ENCODE assay signal across 9 cellular contexts in genomic region chr19:3983542-3983914, GRCh38. TPM values are rescaled to one million over a fixed set of nuclear protein-coding genes. Genes with fewer than 3 reads are reported as not detected.
A peak's percentile ranks its signal among the peaks of the same experiment; 100 is the strongest.
DNase-seq lines count a peak whose midpoint lies in the region; ATAC-seq and TF ChIP-seq lines count a peak whose summit lies in the region.
"Had no signal": no experiment of that assay in that cellular context is flagged by ENCODE, and none has a peak within 500 bp of the region (broad histone marks: within the 10 kb centered on the region; RNA-seq: fewer than 3 reads in every experiment).

No MANE protein-coding gene starts in this region.

- TF ChIP-seq POLR2A in spleen (IDR thresholded peaks at IDR 0.05) = no peak

- H3K36me3 ChIP-seq in hepatocyte (replicated peaks; ENCODE audit: insufficient read depth, low read depth) = no peaks in the 10 kb centered on the region
- peaks cover 12 to 60% (median 58%) of the 10 kb centered on the region in 6 donors for H3K36me3 ChIP-seq in spleen

- H3K4me3 ChIP-seq in hepatocyte = peak overlapping the region; percentile 97
- H3K4me3 ChIP-seq in spleen = peak overlapping the region; percentile 70 to 90 (median 80)

- peak overlapping the region; percentile 100 for H3K27ac ChIP-seq in hepatocyte
- peak overlapping the region in 7 of 8 donors; percentile 92 to 98 (median 95) for H3K27ac ChIP-seq in spleen

- H3K27me3 ChIP-seq in hepatocyte = no peaks in the 10 kb centered on the region
- no peaks in the 10 kb centered on the region for H3K27me3 ChIP-seq in spleen (replicated peaks in 1 of 7)

- intact Hi-C loops in activated T-helper 1 cell treated with anti-CD3 and anti-CD28 coated beads, Interleukin-12 subunit alpha, Interleukin-12 subunit beta, Interleukin-2, Interleukin-4 antibody, amounts not matched to agents 30 ng/mL and 10 ng/mL and 1 ng/mL, durations not matched to agents 14 hours and 24 hours and 36 hours (cut with micrococcal nuclease) = loop anchor here (1.0 kb wide), 1 partner anchor 12 kb away; the partner anchor contains the start of gene DAPK3
- intact Hi-C loops in spleen (cut with DNase I; ENCODE audit: low total_unique reads) = no loop called here

- peak overlapping the region; percentile 96 for H3K4me2 ChIP-seq in hepatocyte

- peaks cover 46% of the 10 kb centered on the region for H3K36me3 Mint-ChIP-seq in HFFc6 (ENCODE audit: low read depth)
- peaks cover 42% of the 10 kb centered on the region for H3K36me3 Mint-ChIP-seq in activated T-helper 1 cell treated with anti-CD3 and anti-CD28 coated beads, Interleukin-12 subunit alpha, Interleukin-12 subunit beta, Interleukin-2, Interleukin-4 antibody, amounts not matched to agents 30 ng/mL and 10 ng/mL and 1 ng/mL, durations not matched to agents 14 hours and 24 hours and 36 hours (ENCODE audit: low read depth)

- H3K4me1 ChIP-seq in hepatocyte (ENCODE audit: insufficient read depth) (peaks cover 23% of the 10 kb centered on the region), spleen (peaks cover 42 to 92% (median 75%) of the 10 kb centered on the region in 6 donors)

- H3K9me3 Mint-ChIP-seq in HFFc6 = peaks cover 12% of the 10 kb centered on the region
- H3K9me3 Mint-ChIP-seq in activated T-helper 1 cell treated with anti-CD3 and anti-CD28 coated beads, Interleukin-12 subunit alpha, Interleukin-12 subunit beta, Interleukin-2, Interleukin-4 antibody, amounts not matched to agents 30 ng/mL and 10 ng/mL and 1 ng/mL, durations not matched to agents 14 hours and 24 hours and 36 hours = no peaks in the 10 kb centered on the region

- ATAC-seq in GM21723 (IDR thresholded peaks at IDR 0.05; ENCODE audit: unreplicated experiment) (no peak), GM19452 (IDR thresholded peaks at IDR 0.05; ENCODE audit: unreplicated experiment) (no peak)

- H3K9me2 ChIP-seq in hepatocyte (replicated peaks; ENCODE audit: insufficient read depth) = no peaks in the 10 kb centered on the region

- peak overlapping the region; percentile 98 for H3K27ac Mint-ChIP-seq in HFFc6
- peak overlapping the region; percentile 85 for H3K27ac Mint-ChIP-seq in activated T-helper 1 cell treated with anti-CD3 and anti-CD28 coated beads, Interleukin-12 subunit alpha, Interleukin-12 subunit beta, Interleukin-2, Interleukin-4 antibody, amounts not matched to agents 30 ng/mL and 10 ng/mL and 1 ng/mL, durations not matched to agents 14 hours and 24 hours and 36 hours

- DNase-seq in HFFc6 (no peak), hepatocyte (ENCODE audit: low spot score) (no peak), spleen (no peak), NCI-H748 treated with DMSO at 0.1 percent for 48 hours (lab: John Stamatoyannopoulos, UW) (no peak), NCI-H187 (lab: John Stamatoyannopoulos, UW) (no peak)
- no peak for DNase-seq in activated T-helper 1 cell treated with anti-CD3 and anti-CD28 coated beads, Interleukin-12 subunit alpha, Interleukin-12 subunit beta, Interleukin-2, Interleukin-4 antibody, amounts not matched to agents 30 ng/mL and 10 ng/mL and 1 ng/mL, durations not matched to agents 14 hours and 24 hours and 36 hours (ENCODE audit: low spot score)

- TF ChIP-seq CTCF in HFFc6 (IDR thresholded peaks at IDR 0.05) = no peak
- no peak for TF ChIP-seq CTCF in hepatocyte (IDR thresholded peaks at IDR 0.05; ENCODE audit: poor library complexity)
- TF ChIP-seq CTCF in spleen (IDR thresholded peaks at IDR 0.05 in 8 of 11, conservative IDR thresholded peaks at IDR 0.05 in 3 of 11) = no peak

- H3K27me3 Mint-ChIP-seq in HFFc6 (ENCODE audit: insufficient read depth) = peaks cover 54% of the 10 kb centered on the region
- H3K27me3 Mint-ChIP-seq in activated T-helper 1 cell treated with anti-CD3 and anti-CD28 coated beads, Interleukin-12 subunit alpha, Interleukin-12 subunit beta, Interleukin-2, Interleukin-4 antibody, amounts not matched to agents 30 ng/mL and 10 ng/mL and 1 ng/mL, durations not matched to agents 14 hours and 24 hours and 36 hours (ENCODE audit: insufficient read depth) = peaks cover 2% of the 10 kb centered on the region

- H2AFZ ChIP-seq in hepatocyte = no peak overlapping the region

- peaks cover 64% of the 10 kb centered on the region for H3K79me2 ChIP-seq in hepatocyte

- H3K4me1 Mint-ChIP-seq in HFFc6 (ENCODE audit: low read depth) = peaks cover 57% of the 10 kb centered on the region
- H3K4me1 Mint-ChIP-seq in activated T-helper 1 cell treated with anti-CD3 and anti-CD28 coated beads, Interleukin-12 subunit alpha, Interleukin-12 subunit beta, Interleukin-2, Interleukin-4 antibody, amounts not matched to agents 30 ng/mL and 10 ng/mL and 1 ng/mL, durations not matched to agents 14 hours and 24 hours and 36 hours (ENCODE audit: low read depth) = peaks cover 43% of the 10 kb centered on the region

- peak overlapping the region; percentile 99 for H3K4me3 Mint-ChIP-seq in HFFc6
- H3K4me3 Mint-ChIP-seq in activated T-helper 1 cell treated with anti-CD3 and anti-CD28 coated beads, Interleukin-12 subunit alpha, Interleukin-12 subunit beta, Interleukin-2, Interleukin-4 antibody, amounts not matched to agents 30 ng/mL and 10 ng/mL and 1 ng/mL, durations not matched to agents 14 hours and 24 hours and 36 hours = peak overlapping the region; percentile 93

- peaks cover 67% of the 10 kb centered on the region for H4K20me1 ChIP-seq in hepatocyte (ENCODE audit: insufficient read depth, poor library complexity, severe bottlenecking)

- WGBS in hepatocyte (ENCODE audit: low lambda C conversion rate, missing lambda C conversion rate) = 74% methylated on average over 7 of the region's 7 CpGs
- 54 to 80% (median 70%) methylated on average over 7 of the region's 7 CpGs for WGBS in spleen, 5 donors

- H3K9me3 ChIP-seq in hepatocyte (ENCODE audit: low read depth) (no peaks in the 10 kb centered on the region), spleen (no peaks in the 10 kb centered on the region)
- H3K9me3 ChIP-seq: neutrophil had no signal

RNA-seq across cellular contexts. Expression of gene EEF2, which starts 1.7 kb away (rescaled TPM):
- 1,000 to 10,000 TPM; 2,555 to 2,867 (median 2,696) TPM for total RNA-seq in HFFc6 (2021; fragmentation: NEBNext Ultra II Directional; extraction: Animal tissue kit (Norgen Biotek cat#: 25700))
- total RNA-seq in activated T-helper 1 cell treated with anti-CD3 and anti-CD28 coated beads, Interleukin-12 subunit alpha, Interleukin-12 subunit beta, Interleukin-2, Interleukin-4 antibody, amounts not matched to agents 30 ng/mL and 10 ng/mL and 1 ng/mL, durations not matched to agents 14 hours and 24 hours and 36 hours = 2,359 TPM in 2 replicates
- total RNA-seq in hepatocyte (1,740 and 1,817 TPM in 2 replicates), spleen (1,000 to 10,000 TPM; 1,078 to 1,961 (median 1,406) TPM)
- polyA plus RNA-seq in hepatocyte (444 and 526 TPM in 2 replicates), spleen (1,000 to 10,000 TPM in 1 of 3 donors, 100 to 1,000 TPM in 2; 565 to 1,281 (median 624) TPM)

RNA-seq across cellular contexts. Expression of gene DAPK3, which starts 12.6 kb away (rescaled TPM):
- total RNA-seq in HFFc6 (2021; fragmentation: NEBNext Ultra II Directional; extraction: Animal tissue kit (Norgen Biotek cat#: 25700)) = 100 to 1,000 TPM; 116 to 140 (median 128) TPM
- 47.2 and 47.3 TPM in 2 replicates for total RNA-seq in activated T-helper 1 cell treated with anti-CD3 and anti-CD28 coated beads, Interleukin-12 subunit alpha, Interleukin-12 subunit beta, Interleukin-2, Interleukin-4 antibody, amounts not matched to agents 30 ng/mL and 10 ng/mL and 1 ng/mL, durations not matched to agents 14 hours and 24 hours and 36 hours
- total RNA-seq in hepatocyte (113 and 140 TPM in 2 replicates), spleen (10 to 100 TPM; 37.1 to 49.3 (median 46.7) TPM)
- polyA plus RNA-seq in hepatocyte (103 and 123 TPM in 2 replicates), spleen (10 to 100 TPM; 26.5 to 68.8 (median 30.8) TPM)

RNA-seq across cellular contexts. Expression of gene PIAS4, which starts 24.0 kb away (rescaled TPM):
- total RNA-seq in HFFc6 (2021; fragmentation: NEBNext Ultra II Directional; extraction: Animal tissue kit (Norgen Biotek cat#: 25700)) = 10 to 100 TPM; 20.0 to 26.0 (median 23.3) TPM
- 37.6 and 41.0 TPM in 2 replicates for total RNA-seq in activated T-helper 1 cell treated with anti-CD3 and anti-CD28 coated beads, Interleukin-12 subunit alpha, Interleukin-12 subunit beta, Interleukin-2, Interleukin-4 antibody, amounts not matched to agents 30 ng/mL and 10 ng/mL and 1 ng/mL, durations not matched to agents 14 hours and 24 hours and 36 hours
- total RNA-seq in hepatocyte (16.7 and 18.1 TPM in 2 replicates), spleen (10 to 100 TPM; 16.4 to 30.5 (median 29.0) TPM)
- polyA plus RNA-seq in hepatocyte (8.3 and 15.0 TPM in 2 replicates), spleen (10 to 100 TPM in 1 of 3 donors, 1 to 10 TPM in 2; 6.2 to 13.9 (median 6.4) TPM)

RNA-seq across cellular contexts. Expression of gene NMRK2, which starts 50.7 kb away (rescaled TPM):
- total RNA-seq in HFFc6 (2021; fragmentation: NEBNext Ultra II Directional; extraction: Animal tissue kit (Norgen Biotek cat#: 25700)) = not detected
- not detected in 2 replicates for total RNA-seq in activated T-helper 1 cell treated with anti-CD3 and anti-CD28 coated beads, Interleukin-12 subunit alpha, Interleukin-12 subunit beta, Interleukin-2, Interleukin-4 antibody, amounts not matched to agents 30 ng/mL and 10 ng/mL and 1 ng/mL, durations not matched to agents 14 hours and 24 hours and 36 hours
- total RNA-seq in hepatocyte (0.32 TPM in 1 of 2 replicates, not detected in the other), spleen (not detected)
- polyA plus RNA-seq in hepatocyte (0.95 TPM in 1 of 2 replicates, not detected in the other), spleen (1 to 10 TPM in 1 of 3 donors, under 1 TPM in 2; 0.29 to 1.5 (median 0.52) TPM)
